ENCODE assay signal across 15 cellular contexts in genomic region chr1:117566556-117566955, GRCh38. TPM values are rescaled to one million over a fixed set of nuclear protein-coding genes. Genes with fewer than 3 reads are reported as not detected.
DNase-seq lines count a peak whose midpoint lies in the region; ATAC-seq and TF ChIP-seq lines count a peak whose summit lies in the region.
"Had no signal": no experiment of that assay in that cellular context is flagged by ENCODE, and none has a peak within 500 bp of the region (broad histone marks: within the 10 kb centered on the region; RNA-seq: fewer than 3 reads in every experiment).

No MANE protein-coding gene starts in this region.

- no peaks in the 10 kb centered on the region for H3K27me3 Mint-ChIP-seq in activated CD4-positive, alpha-beta memory T cell treated with anti-CD3 and anti-CD28 coated beads, Interleukin-2, amount 10 ng/mL, durations not matched to agents 7 days and 5 days
- H3K27me3 Mint-ChIP-seq in activated CD4-positive, alpha-beta memory T cell treated with anti-CD3 and anti-CD28 coated beads for 36 hours, result no peaks in the 10 kb centered on the region

- H3K4me1 Mint-ChIP-seq in activated CD4-positive, alpha-beta memory T cell treated with anti-CD3 and anti-CD28 coated beads, Interleukin-2, amount 10 ng/mL, durations not matched to agents 7 days and 5 days, result peaks cover 4% of the 10 kb centered on the region
- peaks cover 3% of the 10 kb centered on the region for H3K4me1 Mint-ChIP-seq in activated CD4-positive, alpha-beta memory T cell treated with anti-CD3 and anti-CD28 coated beads for 36 hours (ENCODE audit: low read depth)

- H3K4me3 Mint-ChIP-seq in activated CD4-positive, alpha-beta memory T cell treated with anti-CD3 and anti-CD28 coated beads, Interleukin-2, amount 10 ng/mL, durations not matched to agents 7 days and 5 days, result no peak overlapping the region
- H3K4me3 Mint-ChIP-seq in activated CD4-positive, alpha-beta memory T cell treated with anti-CD3 and anti-CD28 coated beads for 36 hours, result no peak overlapping the region
- H3K4me3 Mint-ChIP-seq: CD8-positive, alpha-beta memory T cell had no signal

- H3K4me3 ChIP-seq in transverse colon, result no peak overlapping the region
- H3K4me3 ChIP-seq: BLaER1 had no signal

- H3K4me1 ChIP-seq in transverse colon, result peaks cover 0 to 30% (median 22%) of the 10 kb centered on the region in 4 donors

- no peak for TF ChIP-seq CTCF in transverse colon (IDR thresholded peaks at IDR 0.05)

- H3K27ac Mint-ChIP-seq in activated CD4-positive, alpha-beta memory T cell treated with anti-CD3 and anti-CD28 coated beads, Interleukin-2, amount 10 ng/mL, durations not matched to agents 7 days and 5 days, result no peak overlapping the region
- no peak overlapping the region for H3K27ac Mint-ChIP-seq in activated CD4-positive, alpha-beta memory T cell treated with anti-CD3 and anti-CD28 coated beads for 36 hours
- H3K27ac Mint-ChIP-seq: CD8-positive, alpha-beta memory T cell had no signal

- in situ Hi-C loops in transverse colon (cut with MboI; ENCODE audit: low pct_ligation_motif_present in 1 of 4, low pct_unique_long_range_greater_than_20kb in 1 of 4, low sequenced_read_pairs in 3 of 4), result no loop called here

- H3K27ac ChIP-seq in transverse colon, result no peak overlapping the region
- H3K27ac ChIP-seq: 22Rv1, BLaER1 had no signal

- peak; percentile 2 for DNase-seq in activated CD4-positive, alpha-beta memory T cell treated with anti-CD3 and anti-CD28 coated beads, Interleukin-2, amount 10 ng/mL, durations not matched to agents 7 days and 5 days
- DNase-seq in activated CD4-positive, alpha-beta memory T cell treated with anti-CD3 and anti-CD28 coated beads for 36 hours, result no peak
- DNase-seq in AG20443 (ENCODE audit: low spot score) (peak; percentile 5), ecto neural progenitor cell (ENCODE audit: low spot score) (peak; percentile 20), mesenteric fat pad (ENCODE audit: low spot score) (peak; percentile 55), transverse colon (no peak)
- DNase-seq in effector CD4-positive, alpha-beta T cell, result no peak
- DNase-seq: AML-193; Caco-2; CD8-positive, alpha-beta memory T cell; IMR-90 had no signal

- H3K9me3 ChIP-seq in transverse colon, result no peaks in the 10 kb centered on the region
- H3K9me3 ChIP-seq: BLaER1, Caco-2 had no signal

- no peak for ATAC-seq in GM18505 (IDR thresholded peaks at IDR 0.05; ENCODE audit: unreplicated experiment)
- ATAC-seq: HCT116 had no signal

- POLR2A ChIA-PET in activated CD4-positive, alpha-beta memory T cell treated with anti-CD3 and anti-CD28 coated beads, Interleukin-2, amount 10 ng/mL, durations not matched to agents 7 days and 5 days (lab: Charles Lee), result no interaction called here
- POLR2A ChIA-PET in activated CD4-positive, alpha-beta memory T cell treated with anti-CD3 and anti-CD28 coated beads for 36 hours (lab: Charles Lee), result no interaction called here

- no peak for TF ChIP-seq POLR2A in GM18505 (IDR thresholded peaks at IDR 0.05; ENCODE audit: borderline replicate concordance, extremely low read depth, insufficient read depth, insufficient read length)
- no peak for TF ChIP-seq POLR2A in transverse colon (IDR thresholded peaks at IDR 0.05)

- no peaks in the 10 kb centered on the region for H3K27me3 ChIP-seq in transverse colon
- H3K27me3 ChIP-seq: BLaER1 had no signal

- no peaks in the 10 kb centered on the region for H3K9me3 Mint-ChIP-seq in activated CD4-positive, alpha-beta memory T cell treated with anti-CD3 and anti-CD28 coated beads, Interleukin-2, amount 10 ng/mL, durations not matched to agents 7 days and 5 days
- H3K9me3 Mint-ChIP-seq in activated CD4-positive, alpha-beta memory T cell treated with anti-CD3 and anti-CD28 coated beads for 36 hours, result no peaks in the 10 kb centered on the region
- H3K9me3 Mint-ChIP-seq: CD8-positive, alpha-beta memory T cell had no signal

- CTCF ChIA-PET in activated CD4-positive, alpha-beta memory T cell treated with anti-CD3 and anti-CD28 coated beads, Interleukin-2, amount 10 ng/mL, durations not matched to agents 7 days and 5 days (lab: Charles Lee), result no interaction called here
- CTCF ChIA-PET in activated CD4-positive, alpha-beta memory T cell treated with anti-CD3 and anti-CD28 coated beads for 36 hours (lab: Charles Lee), result no interaction called here

- no peaks in the 10 kb centered on the region for H3K36me3 Mint-ChIP-seq in activated CD4-positive, alpha-beta memory T cell treated with anti-CD3 and anti-CD28 coated beads, Interleukin-2, amount 10 ng/mL, durations not matched to agents 7 days and 5 days (ENCODE audit: low read depth)
- no peaks in the 10 kb centered on the region for H3K36me3 Mint-ChIP-seq in activated CD4-positive, alpha-beta memory T cell treated with anti-CD3 and anti-CD28 coated beads for 36 hours

- H3K36me3 ChIP-seq in transverse colon, result no peaks in the 10 kb centered on the region
- H3K36me3 ChIP-seq: BLaER1 had no signal

- 78 to 92% methylated on average over 2 to 3 of the region's 3 CpGs for WGBS in transverse colon (ENCODE audit: low coverage in 1 of 2), 2 donors

- no peak for TF ChIP-seq EP300 in transverse colon (IDR thresholded peaks at IDR 0.05; ENCODE audit: low read depth)

- intact Hi-C loops in activated CD4-positive, alpha-beta memory T cell treated with anti-CD3 and anti-CD28 coated beads for 36 hours (cut with micrococcal nuclease), result no loop called here
- intact Hi-C loops in transverse colon (cut with DNase I; ENCODE audit: low total_unique reads), result no loop called here

RNA-seq across cellular contexts. Expression of gene TENT5C, which starts 39.3 kb away (rescaled TPM):
- 10 to 100 TPM; 64.5 to 66.1 TPM for total RNA-seq in activated CD4-positive, alpha-beta memory T cell treated with anti-CD3 and anti-CD28 coated beads, Interleukin-2, amount 10 ng/mL, durations not matched to agents 7 days and 5 days
- total RNA-seq in activated CD4-positive, alpha-beta memory T cell treated with anti-CD3 and anti-CD28 coated beads for 36 hours, result 10 to 100 TPM; 13.8 to 14.0 TPM
- total RNA-seq in mesenteric fat pad (2.5 TPM), transverse colon (10 to 100 TPM in 3 of 4 donors, 1 to 10 TPM in 1; 3.4 to 30.8 (median 18.1) TPM)

Comparison
In these comparisons a context has a peak if more than half of its experiments do, and no peak if none do; other contexts are left out.
1. DNase-seq: peak in activated CD4-positive, alpha-beta memory T cell treated with anti-CD3 and anti-CD28 coated beads, Interleukin-2, amount 10 ng/mL, durations not matched to agents 7 days and 5 days (single experiment), AG20443 (single experiment), ecto neural progenitor cell (single experiment) and mesenteric fat pad (single experiment); none in activated CD4-positive, alpha-beta memory T cell treated with anti-CD3 and anti-CD28 coated beads for 36 hours (single experiment), transverse colon (single experiment) and effector CD4-positive, alpha-beta T cell (single experiment).